24 cellular contexts compared by ENCODE assay signal in genomic region chr17:45996282-45996937, GRCh38. TPM values are rescaled to one million over a fixed set of nuclear protein-coding genes. Genes with fewer than 3 reads are reported as not detected.
DNase-seq lines count a peak whose midpoint lies in the region; ATAC-seq, FAIRE-seq and TF ChIP-seq lines count a peak whose summit lies in the region.
"Had no signal": no experiment of that assay in that cellular context is flagged by ENCODE, and none has a peak within 500 bp of the region (broad histone marks: within the 10 kb centered on the region; RNA-seq: fewer than 3 reads in every experiment).

No MANE protein-coding gene starts in this region.

- H4K20me1 ChIP-seq in HepG2 (ENCODE audit: insufficient read depth, low read length) (no peaks in the 10 kb centered on the region), H1 (replicated peaks in 1 of 2; ENCODE audit: control insufficient read depth in 1 of 2, insufficient read depth in 2 of 2, low read length in 2 of 2) (no peaks in the 10 kb centered on the region), GM23248 (ENCODE audit: insufficient read depth) (no peaks in the 10 kb centered on the region)

- no peaks in the 10 kb centered on the region for H3K23me2 ChIP-seq in H1 (ENCODE audit: low read depth, low read length)

- no peaks in the 10 kb centered on the region for H3K36me3 Mint-ChIP-seq in activated T-cell treated with anti-CD3 and anti-CD28 coated beads, Interleukin-2, amount 50 U/mL, for 24 hours (ENCODE audit: low read depth)

- no peak overlapping the region for H2BK5ac ChIP-seq in H1 (ENCODE audit: low read depth, low read length)

- H3K79me2 ChIP-seq in HepG2 (ENCODE audit: insufficient read depth, low read length) (no peaks in the 10 kb centered on the region), H1 (ENCODE audit: control insufficient read depth in 1 of 2, insufficient read depth in 2 of 2, low read length in 2 of 2) (no peaks in the 10 kb centered on the region), GM23248 (ENCODE audit: insufficient read depth) (no peaks in the 10 kb centered on the region)

- no peak overlapping the region for H3K4me2 ChIP-seq in HepG2 (ENCODE audit: low read depth, low read length)
- H3K4me2 ChIP-seq in H1 (ENCODE audit: insufficient read depth in 1 of 2, low read depth in 2 of 2, low read length in 2 of 2): no peak overlapping the region
- no peak overlapping the region for H3K4me2 ChIP-seq in GM23248 (ENCODE audit: unreplicated experiment)
- H3K4me2 ChIP-seq: A549, GM23338 had no signal

- H3K4me1 ChIP-seq in HepG2 (ENCODE audit: insufficient read depth, low read length): peaks cover 29% of the 10 kb centered on the region
- H3K4me1 ChIP-seq in right lobe of liver: no peaks in the 10 kb centered on the region
- peaks cover 0 to 9% (median 4%) of the 10 kb centered on the region in 4 experiments; a peak in 5 of 7 replicates for H3K4me1 ChIP-seq in H1 (replicated peaks in 1 of 4; ENCODE audit: control insufficient read depth in 3 of 4, insufficient read depth in 4 of 4, low read length in 3 of 4)
- no peaks in the 10 kb centered on the region for H3K4me1 ChIP-seq in psoas muscle
- no peaks in the 10 kb centered on the region for H3K4me1 ChIP-seq in GM23248 (ENCODE audit: insufficient read depth)
- H3K4me1 ChIP-seq: A549 had no signal

- no peak overlapping the region for H2BK20ac ChIP-seq in H1 (ENCODE audit: low read length)

- no peak overlapping the region for H2BK12ac ChIP-seq in H1 (ENCODE audit: low read depth, low read length)

- H3K27ac Mint-ChIP-seq in activated T-cell treated with anti-CD3 and anti-CD28 coated beads, Interleukin-2, amount 50 U/mL, for 24 hours: no peak overlapping the region
- H3K27ac Mint-ChIP-seq: CD4-positive, alpha-beta T cell; GM23338; HFFc6 had no signal

- no peak overlapping the region for H3K18ac ChIP-seq in H1 (ENCODE audit: extremely low read depth, low read length)

- H3K56ac ChIP-seq in H1 (replicated peaks; ENCODE audit: insufficient read length, low read depth, low read length): no peak overlapping the region

- TF ChIP-seq EP300 in HepG2 (IDR thresholded peaks at IDR 0.05; ENCODE audit: low read depth in 2 of 2, low read length in 2 of 2): no peak
- TF ChIP-seq EP300 in HepG2 (CRISPR knock-in tag; IDR thresholded peaks at IDR 0.05; ENCODE audit: borderline replicate concordance): no peak
- TF ChIP-seq EP300 in H1 (IDR thresholded peaks at IDR 0.05; ENCODE audit: borderline replicate concordance in 1 of 2, low read depth in 2 of 2, low read length in 2 of 2): no peak

- no peak overlapping the region for H2AFZ ChIP-seq in HepG2 (ENCODE audit: low read length)
- H2AFZ ChIP-seq in H1 (ENCODE audit: low read length): no peak overlapping the region
- H2AFZ ChIP-seq in GM23248: no peak overlapping the region
- H2AFZ ChIP-seq: GM23338 had no signal

- H4K8ac ChIP-seq in H1 (ENCODE audit: extremely low read depth, insufficient read depth, low read length): no peak overlapping the region; the same call in 1 of the 2 replicates

- H3K79me1 ChIP-seq in H1 (ENCODE audit: low read depth, low read length): no peaks in the 10 kb centered on the region

- no peak for ATAC-seq in HepG2
- ATAC-seq in right lobe of liver: no peak
- no peak for ATAC-seq in psoas muscle
- ATAC-seq: GM23338, HCT116 had no signal

- 0 out of 2 replicates have a peak overlapping the region, but pooled peaks have one; percentile 46 for H2BK15ac ChIP-seq in H1 (ENCODE audit: low read length)

- no peaks in the 10 kb centered on the region for H3K9me2 ChIP-seq in GM23248 (ENCODE audit: insufficient read depth)

- POLR2A ChIA-PET in HepG2 (lab: Yijun Ruan, JAX): no interaction called here
- POLR2A ChIA-PET in H1 (lab: Charles Lee; ENCODE audit: partially characterized antibody): no interaction called here

- no peaks in the 10 kb centered on the region for H3K27me3 Mint-ChIP-seq in activated T-cell treated with anti-CD3 and anti-CD28 coated beads, Interleukin-2, amount 50 U/mL, for 24 hours
- H3K27me3 Mint-ChIP-seq: CD4-positive, alpha-beta T cell had no signal

- H2BK120ac ChIP-seq in H1 (replicated peaks; ENCODE audit: low read depth, low read length): no peak overlapping the region

- no peak overlapping the region for H3K4ac ChIP-seq in H1 (replicated peaks; ENCODE audit: insufficient read length, low read depth, low read length)

- TF ChIP-seq POLR2A in HepG2 (IDR thresholded peaks at IDR 0.05; ENCODE audit: insufficient read depth in 1 of 2, low read depth in 2 of 2, low read length in 2 of 2) (no peak), right lobe of liver (IDR thresholded peaks at IDR 0.05) (no peak), H1 (IDR thresholded peaks at IDR 0.05; ENCODE audit: control extremely low read depth in 1 of 2, low read depth in 2 of 2, low read length in 2 of 2) (no peak)

- no peak overlapping the region for H4K91ac ChIP-seq in H1 (replicated peaks; ENCODE audit: insufficient read length, low read length)

- no peak for FAIRE-seq in HepG2 (lab: Jason Lieb, UNC)
- FAIRE-seq in H1 (lab: Jason Lieb, UNC): no peak
- FAIRE-seq: A549, GM12892, GM18507 had no signal

- DNase-seq in HepG2 (ENCODE audit: low spot score) (no peak), right lobe of liver (no peak), H1 (ENCODE audit: low read depth in 1 of 2, low spot score in 2 of 2) (no peak), psoas muscle (no peak), GM23248 (no peak)
- DNase-seq in activated T-cell treated with anti-CD3 and anti-CD28 coated beads, Interleukin-2, amount 50 U/mL, for 24 hours: no peak
- DNase-seq in stimulated activated CD4-positive, alpha-beta T cell treated with anti-CD3 and anti-CD28 coated beads, Interleukin-12 subunit alpha, Interleukin-12 subunit beta, amount 100 ng/mL, for 4 hours: no peak
- DNase-seq: AML-193; CD4-positive, alpha-beta T cell; DMS153; DMS79; GDM1; H7; HFFc6 had no signal

- H3K9ac ChIP-seq in HepG2 (ENCODE audit: insufficient read depth, low read depth, low read length) (no peak overlapping the region), H1 (replicated peaks in 1 of 4; ENCODE audit: extremely low read depth in 1 of 4, low read depth in 3 of 4, low read length in 3 of 4) (no peak overlapping the region), GM23248 (no peak overlapping the region)

- TF ChIP-seq RAD21 in HepG2 (CRISPR knock-in tag; IDR thresholded peaks at IDR 0.05) (no peak), H1 (IDR thresholded peaks at IDR 0.05 in 1 of 2, conservative IDR thresholded peaks at IDR 0.05 in 1 of 2; ENCODE audit: low read depth in 2 of 2, low read length in 2 of 2) (no peak)

- H3F3A ChIP-seq in GM23248 (ENCODE audit: insufficient read depth): no peaks in the 10 kb centered on the region

- H3K27ac ChIP-seq in HepG2 (ENCODE audit: extremely low read length, insufficient read depth, low read length) (no peak overlapping the region), right lobe of liver (no peak overlapping the region), H1 (ENCODE audit: low read depth, low read length) (no peak overlapping the region), psoas muscle (peak overlapping the region; percentile 16), GM23248 (no peak overlapping the region)
- H3K27ac ChIP-seq: 22Rv1, A549, C4-2B, HL-60 had no signal

- H3K9me3 Mint-ChIP-seq in activated T-cell treated with anti-CD3 and anti-CD28 coated beads, Interleukin-2, amount 50 U/mL, for 24 hours: no peaks in the 10 kb centered on the region
- H3K9me3 Mint-ChIP-seq: CD4-positive, alpha-beta T cell; GM23338; HFFc6 had no signal

- intact Hi-C loops in HepG2 (cut with micrococcal nuclease; ENCODE audit: unreplicated experiment): no loop called here
- intact Hi-C loops in right lobe of liver (cut with DNase I): no loop called here
- intact Hi-C loops in psoas muscle (cut with DNase I): no loop called here

- H3K23ac ChIP-seq in H1 (ENCODE audit: insufficient read length): no peak overlapping the region

- no peak overlapping the region for H3K4me3 ChIP-seq in HepG2 (replicated peaks in 1 of 3; ENCODE audit: insufficient read depth in 1 of 3, low read depth in 2 of 3, low read length in 3 of 3)
- H3K4me3 ChIP-seq in right lobe of liver: no peak overlapping the region
- no peak overlapping the region for H3K4me3 ChIP-seq in H1 (ENCODE audit: extremely low read depth in 1 of 4, insufficient read depth in 2 of 4, low read depth in 3 of 4, low read length in 4 of 4)
- no peak overlapping the region for H3K4me3 ChIP-seq in psoas muscle
- H3K4me3 ChIP-seq in GM23248: no peak overlapping the region
- H3K4me3 ChIP-seq: A549, GM23338 had no signal

- H3K14ac ChIP-seq in H1 (ENCODE audit: insufficient read length): no peak overlapping the region

- TF ChIP-seq CTCF in HepG2 (CRISPR knock-in tag; IDR thresholded peaks at IDR 0.05) (no peak), right lobe of liver (IDR thresholded peaks at IDR 0.05) (no peak), H1 (IDR thresholded peaks at IDR 0.05; ENCODE audit: control extremely low read depth in 1 of 3, insufficient read depth in 1 of 3, low read depth in 1 of 3, low read length in 3 of 3) (no peak), psoas muscle (IDR thresholded peaks at IDR 0.05) (no peak)

- no peak overlapping the region for H4K5ac ChIP-seq in H1 (ENCODE audit: insufficient read length, low read depth, low read length)

- CTCF ChIA-PET in HepG2 (lab: Yijun Ruan, JAX; ENCODE audit: low intra/inter-chr PET ratio, low total read pairs): no interaction called here
- CTCF ChIA-PET in H1 (lab: Charles Lee; ENCODE audit: partially characterized antibody): interaction anchor here (0.8 to 1.6 kb wide), 5 partner anchors 8 to 47 kb away, joined by 3 to 7 read pairs (median 3); no protein-coding TSS in a partner anchor

- H3K4me3 Mint-ChIP-seq in activated T-cell treated with anti-CD3 and anti-CD28 coated beads, Interleukin-2, amount 50 U/mL, for 24 hours: no peak overlapping the region
- H3K4me3 Mint-ChIP-seq: CD4-positive, alpha-beta T cell; GM23338; HFFc6 had no signal

- 77% methylated on average over 25 of the region's 31 CpGs for WGBS in HepG2 (ENCODE audit: low lambda C conversion rate)
- WGBS in right lobe of liver (ENCODE audit: insufficient coverage, low coverage, low lambda C conversion rate, missing lambda C conversion rate): 76% methylated on average over 11 of the region's 31 CpGs
- 89% methylated on average over 28 of the region's 31 CpGs; no CpG with 5 or more reads in 1 of the 2 experiments for WGBS in H1 (ENCODE audit: extremely low coverage in 1 of 2, insufficient coverage in 1 of 2, insufficient read length in 1 of 2, insufficient replicate concordance in 2 of 2, low coverage in 1 of 2, low lambda C conversion rate in 2 of 2, missing lambda C conversion rate in 1 of 2), 2 experiments
- 77 to 88% (median 82%) methylated on average over 31 of the region's 31 CpGs for WGBS in psoas muscle, 3 donors
- WGBS in GM23248 (ENCODE audit: low coverage in 1 of 2, low lambda C conversion rate in 2 of 2, missing lambda C conversion rate in 2 of 2), 2 experiments: 66 to 74% methylated on average over 20 to 31 of the region's 31 CpGs

- H3K27me3 ChIP-seq in HepG2 (ENCODE audit: control insufficient read depth in 1 of 2, insufficient read depth in 2 of 2, low read length in 2 of 2) (0 out of 5 replicates have a peak, but pooled peaks cover 0 to 1% of the 10 kb centered on the region in 2 experiments), right lobe of liver (no peaks in the 10 kb centered on the region), H1 (replicated peaks in 1 of 4; ENCODE audit: control insufficient read depth in 3 of 4, extremely low read depth in 1 of 4, insufficient read depth in 3 of 4, low read length in 3 of 4) (no peaks in the 10 kb centered on the region), psoas muscle (ENCODE audit: insufficient read depth in 3 of 3, low read length in 2 of 3) (no peaks in the 10 kb centered on the region), GM23248 (replicated peaks; ENCODE audit: insufficient read depth) (no peaks in the 10 kb centered on the region)

- H2AK5ac ChIP-seq in H1 (ENCODE audit: low read depth, low read length): no peak overlapping the region

- H3K4me1 Mint-ChIP-seq in activated T-cell treated with anti-CD3 and anti-CD28 coated beads, Interleukin-2, amount 50 U/mL, for 24 hours (ENCODE audit: low read depth): no peaks in the 10 kb centered on the region

- in situ Hi-C loops in HepG2 (cut with HindIII; ENCODE audit: extremely low pct_ligation_motif_present, low pct_unique_long_range_greater_than_20kb) (no loop called here), GM23248 (cut with MboI) (no loop called here)

- no TSS peak for BruUV-seq in HepG2 (replicated peaks; lab: Mats Ljungman, UMichigan)

- H3K36me3 ChIP-seq in HepG2 (replicated peaks in 1 of 2; ENCODE audit: control insufficient read depth in 1 of 2, insufficient read depth in 2 of 2, low read length in 2 of 2) (no peaks in the 10 kb centered on the region), right lobe of liver (no peaks in the 10 kb centered on the region), H1 (ENCODE audit: control insufficient read depth in 2 of 4, insufficient read depth in 4 of 4, low read length in 3 of 4) (no peaks in the 10 kb centered on the region), psoas muscle (ENCODE audit: insufficient read depth in 1 of 2, low read depth in 1 of 2) (peaks cover 0 to 81% of the 10 kb centered on the region in 2 donors), GM23248 (ENCODE audit: low read depth) (no peaks in the 10 kb centered on the region)

- no peaks in the 10 kb centered on the region for H3K9me3 ChIP-seq in HepG2 (ENCODE audit: low read length)
- no peaks in the 10 kb centered on the region for H3K9me3 ChIP-seq in right lobe of liver
- H3K9me3 ChIP-seq in H1 (ENCODE audit: insufficient read depth in 2 of 2, low read depth in 1 of 2, low read length in 1 of 2): no peaks in the 10 kb centered on the region
- no peaks in the 10 kb centered on the region for H3K9me3 ChIP-seq in psoas muscle
- no peaks in the 10 kb centered on the region for H3K9me3 ChIP-seq in GM23248 (ENCODE audit: low read depth)
- H3K9me3 ChIP-seq: A549 had no signal

RNA-seq across cellular contexts. Expression of gene STH, which starts 2.6 kb away (rescaled TPM):
- total RNA-seq in HepG2 (2016; rRNA removed; fragmentation: Illumina TruSeq; extraction: Trizol): not detected in 2 replicates
- total RNA-seq in HepG2 (2016; cell fraction: cytosol; rRNA removed; fragmentation: Illumina TruSeq; extraction: Trizol; ENCODE audit: low read depth): not detected in 2 replicates
- total RNA-seq in HepG2 (2016; cell fraction: insoluble cytoplasmic fraction; rRNA removed; fragmentation: Illumina TruSeq; extraction: Trizol): not detected in 2 replicates
- total RNA-seq in HepG2 (2016; cell fraction: membrane; rRNA removed; fragmentation: Illumina TruSeq; extraction: Trizol): not detected in 2 replicates
- total RNA-seq in HepG2 (2016; cell fraction: nucleus; rRNA removed; fragmentation: Illumina TruSeq; extraction: Trizol): not detected in 2 replicates
- polyA plus RNA-seq in HepG2 (2011; rRNA removed): 0.37 TPM in 1 of 2 replicates, not detected in the other
- polyA plus RNA-seq in HepG2 (2011; cell fraction: cytosol; rRNA removed): not detected in 2 replicates
- not detected in 2 replicates for polyA plus RNA-seq in HepG2 (2011; cell fraction: nucleus; rRNA removed)
- polyA plus RNA-seq in HepG2 (2012): not detected in 2 replicates
- not detected in 2 replicates for polyA plus RNA-seq in HepG2 (2016; cell fraction: cytosol; fragmentation: Illumina TruSeq; extraction: Trizol; ENCODE audit: low read depth)
- not detected in 2 replicates for polyA plus RNA-seq in HepG2 (2016; cell fraction: insoluble cytoplasmic fraction; fragmentation: Illumina TruSeq; extraction: Trizol; ENCODE audit: low read depth)
- polyA plus RNA-seq in HepG2 (2016; cell fraction: membrane; fragmentation: Illumina TruSeq; extraction: Trizol; ENCODE audit: low read depth): not detected in 2 replicates
- not detected in 2 replicates for polyA plus RNA-seq in HepG2 (2016; cell fraction: nucleus; fragmentation: Illumina TruSeq; extraction: Trizol; ENCODE audit: insufficient read depth, low read depth)
- polyA minus RNA-seq in HepG2 (2011; rRNA and poly(A)+ RNA removed; ENCODE audit: low replicate concordance): 0.78 TPM in 1 of 2 replicates, not detected in the other
- not detected in 2 replicates for polyA minus RNA-seq in HepG2 (2011; cell fraction: cytosol; rRNA and poly(A)+ RNA removed)
- not detected in 2 replicates for polyA minus RNA-seq in HepG2 (2011; cell fraction: nucleus; rRNA and poly(A)+ RNA removed)
- total RNA-seq in right lobe of liver: not detected
- total RNA-seq in H1 (2021; fragmentation: NEBNext Ultra II Directional; extraction: Animal tissue kit (Norgen Biotek cat#: 25700)): not detected in 2 replicates
- not detected in 2 replicates for polyA plus RNA-seq in H1 (2011; rRNA removed)
- not detected for polyA plus RNA-seq in H1 (2011; cell fraction: cytosol; rRNA removed)
- polyA plus RNA-seq in H1 (2011; cell fraction: nucleus; rRNA removed): not detected
- not detected in 4 replicates for polyA plus RNA-seq in H1 (2012, experiment 1 of 2)
- not detected for polyA plus RNA-seq in H1 (2012, experiment 2 of 2)
- not detected for polyA plus RNA-seq in H1 (2013, experiment 1 of 2)
- not detected for polyA plus RNA-seq in H1 (2013, experiment 2 of 2)
- not detected in 2 replicates for polyA minus RNA-seq in H1 (2011; rRNA and poly(A)+ RNA removed)
- polyA minus RNA-seq in H1 (2011; cell fraction: cytosol; rRNA and poly(A)+ RNA removed): not detected
- polyA minus RNA-seq in H1 (2011; cell fraction: nucleus; rRNA and poly(A)+ RNA removed): not detected
- total RNA-seq in psoas muscle: 1 to 10 TPM in 1 of 4 donors, not detected in 3; 2.0 TPM
- under 1 TPM in 2 of 3 donors, not detected in 1; 0.25 to 0.26 TPM for polyA plus RNA-seq in psoas muscle
- not detected in 2 replicates for total RNA-seq in GM23248 (2014; rRNA removed; shearing (Covaris generic))
- not detected in 2 replicates for polyA plus RNA-seq in GM23248 (2016; fragmentation: Nextera tagmentation; extraction: Ambion mirVana)
- total RNA-seq: CD4-positive, alpha-beta T cell; Daoy; GM23338; H7; HFFc6 had no signal
- polyA plus RNA-seq: A549, BJ had no signal
